In the genomic region with DNA sequence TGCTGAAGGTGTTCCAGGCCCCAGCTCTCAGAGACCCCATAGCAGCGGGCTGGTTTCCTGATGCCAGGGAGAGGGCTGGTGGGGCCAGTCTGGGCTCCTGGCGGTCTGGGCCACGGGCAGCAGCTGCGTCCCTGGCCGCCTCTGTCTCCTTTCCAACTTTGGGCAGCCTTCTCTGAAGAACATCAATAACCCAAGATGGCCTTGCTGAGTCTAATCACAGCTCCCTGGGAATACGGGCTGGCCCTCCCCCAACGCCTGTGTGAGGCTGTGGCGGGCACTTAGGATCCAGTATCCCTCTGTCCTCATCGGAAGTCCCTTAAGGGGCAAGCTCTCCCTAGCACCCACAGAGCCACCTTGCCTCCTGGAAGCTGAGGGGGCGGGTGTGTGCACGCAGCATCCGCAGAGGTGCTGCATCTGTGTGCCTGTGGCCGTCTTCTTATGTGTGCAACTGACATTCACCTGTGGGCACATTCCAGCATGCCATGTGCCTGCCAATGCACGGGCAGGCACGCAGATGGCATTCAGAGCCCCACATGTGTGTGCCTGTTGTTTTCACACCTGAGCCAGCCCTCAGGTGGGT, we compare ENCODE assay signal across 15 cellular contexts. TPM values are rescaled to one million over a fixed set of nuclear protein-coding genes. Genes with fewer than 3 reads are reported as not detected.
A peak's percentile ranks its signal among the peaks of the same experiment; 100 is the strongest.
DNase-seq lines count a peak whose midpoint lies in the region; ATAC-seq, FAIRE-seq and TF ChIP-seq lines count a peak whose summit lies in the region.
"Had no signal": no experiment of that assay in that cellular context is flagged by ENCODE, and none has a peak within 500 bp of the region (broad histone marks: within the 10 kb centered on the region; RNA-seq: fewer than 3 reads in every experiment).

No MANE protein-coding gene starts in this region.

- H3K4me1 Mint-ChIP-seq in nephron progenitor cell, result peaks cover 34% of the 10 kb centered on the region

- H3K4me3 ChIP-seq in left ventricle myocardium inferior, result no peak overlapping the region
- H3K4me3 ChIP-seq in right lobe of liver, result peak overlapping the region in 1 of 3 donors; percentile 66
- no peak overlapping the region for H3K4me3 ChIP-seq in small intestine (ENCODE audit: low read depth in 1 of 2, low read length in 2 of 2)
- H3K4me3 ChIP-seq: GM23338 had no signal

- peaks cover 10% of the 10 kb centered on the region for H3K4me1 ChIP-seq in left ventricle myocardium inferior
- peaks cover 0 to 40% (median 4%) of the 10 kb centered on the region in 4 donors for H3K4me1 ChIP-seq in right lobe of liver
- H3K4me1 ChIP-seq in small intestine (ENCODE audit: control insufficient read depth in 2 of 2, insufficient read depth in 1 of 2, low read depth in 1 of 2, low read length in 1 of 2), result no peaks in the 10 kb centered on the region

- no peaks in the 10 kb centered on the region for H3K36me3 ChIP-seq in left ventricle myocardium inferior
- no peaks in the 10 kb centered on the region for H3K36me3 ChIP-seq in right lobe of liver
- H3K36me3 ChIP-seq in small intestine (ENCODE audit: control insufficient read depth in 2 of 2, insufficient read depth in 2 of 2, low read length in 2 of 2), result no peaks in the 10 kb centered on the region

- DNase-seq in Right ventricle myocardium inferior (ENCODE audit: missing footprints) (peak; percentile 25), left ventricle myocardium inferior (no peak), right lobe of liver (no peak), nephron progenitor cell (no peak), NCI-H1694 (lab: John Stamatoyannopoulos, UW) (no peak), small intestine (no peak)
- DNase-seq: CD4-positive, CD25-positive, alpha-beta regulatory T cell; DMS53; H7 had no signal

- intact Hi-C loops in Right ventricle myocardium inferior (cut with DNase I), result no loop called here
- intact Hi-C loops in left ventricle myocardium inferior (cut with micrococcal nuclease), result no loop called here
- intact Hi-C loops in right lobe of liver (cut with DNase I), result no loop called here

- TF ChIP-seq POLR2A in right lobe of liver (IDR thresholded peaks at IDR 0.05), result no peak

- H3K27ac Mint-ChIP-seq in nephron progenitor cell, result no peak overlapping the region
- H3K27ac Mint-ChIP-seq: CD4-positive, CD25-positive, alpha-beta regulatory T cell; GM23338 had no signal

- ATAC-seq in Right ventricle myocardium inferior, result no peak
- peak in 3 of 4 donors; percentile 4 to 16 (median 9) for ATAC-seq in right lobe of liver
- ATAC-seq: GM23338 had no signal

- TF ChIP-seq CTCF in left ventricle myocardium inferior (IDR thresholded peaks at IDR 0.05; ENCODE audit: borderline replicate concordance), result no peak
- TF ChIP-seq CTCF in right lobe of liver (IDR thresholded peaks at IDR 0.05), result no peak
- no peak for TF ChIP-seq CTCF in nephron progenitor cell (IDR thresholded peaks at IDR 0.05)

- H3K9me3 ChIP-seq in left ventricle myocardium inferior (replicated peaks), result no peaks in the 10 kb centered on the region
- no peaks in the 10 kb centered on the region for H3K9me3 ChIP-seq in right lobe of liver
- no peaks in the 10 kb centered on the region for H3K9me3 ChIP-seq in small intestine (ENCODE audit: control insufficient read depth, low read depth)

- H3K27ac ChIP-seq in left ventricle myocardium inferior (replicated peaks), result no peak overlapping the region
- peak overlapping the region; percentile 29 for H3K27ac ChIP-seq in cingulate gyrus (ENCODE audit: low read depth, low read length)
- H3K27ac ChIP-seq in right lobe of liver, result peak overlapping the region in 2 of 3 donors; percentile 5 to 40
- H3K27ac ChIP-seq in temporal lobe (ENCODE audit: low read depth, low read length), result peak overlapping the region; percentile 30
- H3K27ac ChIP-seq in small intestine (ENCODE audit: low read depth in 1 of 2, low read length in 1 of 2), result no peak overlapping the region
- H3K27ac ChIP-seq: 22Rv1 had no signal

- no peak overlapping the region for H3K4me3 Mint-ChIP-seq in nephron progenitor cell
- H3K4me3 Mint-ChIP-seq: CD4-positive, CD25-positive, alpha-beta regulatory T cell; GM23338 had no signal

- no peaks in the 10 kb centered on the region for H3K36me3 Mint-ChIP-seq in nephron progenitor cell (ENCODE audit: low read depth)
- H3K36me3 Mint-ChIP-seq: CD4-positive, CD25-positive, alpha-beta regulatory T cell had no signal

- no peaks in the 10 kb centered on the region for H3K9me3 Mint-ChIP-seq in nephron progenitor cell
- H3K9me3 Mint-ChIP-seq: CD4-positive, CD25-positive, alpha-beta regulatory T cell; GM23338 had no signal

- WGBS in right lobe of liver (ENCODE audit: insufficient coverage, low coverage, low lambda C conversion rate, missing lambda C conversion rate), result 22% methylated on average over 8 of the region's 15 CpGs
- 62 to 73% (median 70%) methylated on average over 15 of the region's 15 CpGs for WGBS in small intestine, 3 donors

- FAIRE-seq in small intestine (lab: Jason Lieb, UNC), result no peak

- H3K27me3 ChIP-seq in left ventricle myocardium inferior (ENCODE audit: low read depth), result peaks cover 95% of the 10 kb centered on the region
- H3K27me3 ChIP-seq in right lobe of liver, result no peaks in the 10 kb centered on the region
- peaks cover 0 to 10% of the 10 kb centered on the region in 2 donors for H3K27me3 ChIP-seq in small intestine (ENCODE audit: control insufficient read depth in 2 of 2, insufficient read depth in 2 of 2, low read length in 2 of 2)

- peaks cover 51% of the 10 kb centered on the region for H3K27me3 Mint-ChIP-seq in nephron progenitor cell (ENCODE audit: low read depth, poor library complexity)

RNA-seq across cellular contexts. Expression of a gene that starts 2.1 kb away (rescaled TPM):
- total RNA-seq in Right ventricle myocardium inferior, result 0.14 TPM
- not detected for total RNA-seq in left ventricle myocardium inferior
- 10 to 100 TPM; 25.9 to 45.1 (median 35.1) TPM for total RNA-seq in right lobe of liver
- total RNA-seq in temporal lobe, result 76.2 TPM
- polyA plus RNA-seq in small intestine, result under 1 TPM in 1 of 3 donors, not detected in 2; 0.39 TPM
- total RNA-seq: CD4-positive, CD25-positive, alpha-beta regulatory T cell; HT-29 had no signal
- polyA plus RNA-seq: BJ had no signal

Comparison
In these comparisons a context has a peak if more than half of its experiments do, and no peak if none do; other contexts are left out.
1. H3K27ac ChIP-seq: peak in cingulate gyrus (single experiment), right lobe of liver (2 of 3) and temporal lobe (single experiment); none in left ventricle myocardium inferior (single experiment) and small intestine (0 of 2).
2. RNA of a gene that starts 2.1 kb away (total RNA-seq): 76.2 TPM in temporal lobe (single experiment) and 25.9 to 45.1 TPM in right lobe of liver; 0.14 TPM in Right ventricle myocardium inferior (single experiment) and not detected in left ventricle myocardium inferior (single experiment); every median in the first group is over 10 times any median in the second.